ENCODE assay signal across 34 cellular contexts in genomic region chr12:92794814-92795213, GRCh38.
DNase-seq lines count a peak whose midpoint lies in the region; ATAC-seq, FAIRE-seq and TF ChIP-seq lines count a peak whose summit lies in the region.
"Had no signal": no experiment of that assay in that cellular context is flagged by ENCODE, and none has a peak within 500 bp of the region (broad histone marks: within the 10 kb centered on the region; RNA-seq: fewer than 3 reads in every experiment).

No MANE protein-coding gene starts in this region.

- no peak overlapping the region for H3K14ac ChIP-seq in IMR-90 (replicated peaks; ENCODE audit: low read depth, low read length)

- H3K4me3 ChIP-seq in IMR-90 (ENCODE audit: insufficient read depth, low read depth, low read length): no peak overlapping the region
- no peak overlapping the region for H3K4me3 ChIP-seq in K562
- H3K4me3 ChIP-seq: A549; BLaER1; BLaER1 treated with 17β-estradiol and CSF1 and Interleukin-3, amounts not matched to agents 10 nM and 100 nM had no signal

- H4K20me1 ChIP-seq in IMR-90 (ENCODE audit: insufficient read depth, low read length) (no peaks in the 10 kb centered on the region), K562 (replicated peaks; ENCODE audit: control insufficient read depth, insufficient read depth, low read length) (no peaks in the 10 kb centered on the region)
- H4K20me1 ChIP-seq: BLaER1; BLaER1 treated with 17β-estradiol and CSF1 and Interleukin-3, amounts not matched to agents 10 nM and 100 nM had no signal

- H2AK5ac ChIP-seq in IMR-90 (ENCODE audit: low read depth, low read length): no peak overlapping the region

- H3K27ac ChIP-seq in IMR-90 (ENCODE audit: insufficient read depth, low read length) (no peak overlapping the region), K562 (ENCODE audit: extremely low read depth, low read depth, low read length) (no peak overlapping the region)
- H3K27ac ChIP-seq: 22Rv1; A549; BLaER1; BLaER1 treated with 17β-estradiol and CSF1 and Interleukin-3, amounts not matched to agents 10 nM and 100 nM; C4-2B had no signal

- TF ChIP-seq EP300 in K562 (IDR thresholded peaks at IDR 0.05; ENCODE audit: low read length): no peak

- H3K23ac ChIP-seq in IMR-90 (ENCODE audit: low read depth, low read length): no peak overlapping the region

- BruUV-seq in IMR-90 (replicated peaks; lab: Mats Ljungman, UMichigan) (no TSS peak), K562 (replicated peaks; lab: Mats Ljungman, UMichigan) (no TSS peak)

- H4K5ac ChIP-seq in IMR-90 (ENCODE audit: low read depth, low read length): no peak overlapping the region

- no peak for TF ChIP-seq CTCF in IMR-90 (conservative IDR thresholded peaks at IDR 0.05; ENCODE audit: low read depth, low read length)
- TF ChIP-seq CTCF in K562 (IDR thresholded peaks at IDR 0.05 in 2 of 3, conservative IDR thresholded peaks at IDR 0.05 in 1 of 3; ENCODE audit: insufficient read depth in 2 of 3, low read depth in 1 of 3, low read length in 3 of 3): no peak

- peaks cover 16% of the 10 kb centered on the region for H3K9me3 Mint-ChIP-seq in activated naive CD4-positive, alpha-beta T cell treated with anti-CD3 and anti-CD28 coated beads, Interleukin-2, amount 50 U/mL, for 24 hours

- no peak overlapping the region for H3K4ac ChIP-seq in IMR-90 (ENCODE audit: low read depth, low read length)

- H3K4me1 Mint-ChIP-seq in activated naive CD4-positive, alpha-beta T cell treated with anti-CD3 and anti-CD28 coated beads, Interleukin-2, amount 50 U/mL, for 24 hours: peaks cover 33% of the 10 kb centered on the region
- H3K4me1 Mint-ChIP-seq: B cell had no signal

- H3K4me1 ChIP-seq in IMR-90 (ENCODE audit: control insufficient read depth, insufficient read depth, low read length) (no peaks in the 10 kb centered on the region), K562 (replicated peaks in 1 of 2; ENCODE audit: control insufficient read depth in 2 of 2, insufficient read depth in 2 of 2, low read length in 2 of 2) (no peaks in the 10 kb centered on the region)
- H3K4me1 ChIP-seq: A549; BE2C; BLaER1; BLaER1 treated with 17β-estradiol and CSF1 and Interleukin-3, amounts not matched to agents 10 nM and 100 nM; Caco-2 had no signal

- no peak for FAIRE-seq in K562 (lab: Jason Lieb, UNC)
- FAIRE-seq: A204.1, A549 had no signal

- TF ChIP-seq RAD21 in IMR-90 (IDR thresholded peaks at IDR 0.05; ENCODE audit: low read length) (no peak), K562 (CRISPR knock-in tag; conservative IDR thresholded peaks at IDR 0.05 in 1 of 2, IDR thresholded peaks at IDR 0.05 in 1 of 2) (no peak)

- intact Hi-C loops in IMR-90 (cut with micrococcal nuclease) (no loop called here), K562 (cut with micrococcal nuclease) (no loop called here)

- no peaks in the 10 kb centered on the region for H3K9me3 ChIP-seq in IMR-90 (ENCODE audit: control insufficient read depth, insufficient read depth, low read length)
- no peaks in the 10 kb centered on the region for H3K9me3 ChIP-seq in K562 (replicated peaks; ENCODE audit: control insufficient read depth, insufficient read depth, low read depth, low read length)
- H3K9me3 ChIP-seq: A549, BE2C, Caco-2 had no signal

- H3K36me3 ChIP-seq in IMR-90 (ENCODE audit: control insufficient read depth, insufficient read depth, low read length) (peaks cover 2% of the 10 kb centered on the region), K562 (ENCODE audit: control insufficient read depth, insufficient read depth, low read length) (peaks cover 21% of the 10 kb centered on the region; the same call in 2 of the 3 replicates)
- H3K36me3 ChIP-seq: BE2C had no signal

- H3K4me3 Mint-ChIP-seq in activated naive CD4-positive, alpha-beta T cell treated with anti-CD3 and anti-CD28 coated beads, Interleukin-2, amount 50 U/mL, for 24 hours: no peak overlapping the region
- H3K4me3 Mint-ChIP-seq: B cell; CD14-positive monocyte; CD4-positive, alpha-beta memory T cell; CD4-positive, alpha-beta T cell; CD4-positive, CD25-positive, alpha-beta regulatory T cell; CD8-positive, alpha-beta memory T cell; CD8-positive, alpha-beta T cell had no signal

- H2BK15ac ChIP-seq in IMR-90 (ENCODE audit: low read depth, low read length): no peak overlapping the region

- no peak overlapping the region for H2AK9ac ChIP-seq in IMR-90 (replicated peaks; ENCODE audit: low read depth, low read length, poor library complexity)

- H2BK20ac ChIP-seq in IMR-90 (ENCODE audit: low read depth, low read length): no peak overlapping the region

- CTCF ChIA-PET in IMR-90 (lab: Yijun Ruan, JAX) (interaction anchor here (0.6 to 1.7 kb wide), 2 partner anchors 10 to 455 kb away, joined by 4 to 8 read pairs; no protein-coding TSS in a partner anchor), K562 (lab: Yijun Ruan, JAX; ENCODE audit: low intra/inter-chr PET ratio) (no interaction called here)

- in situ Hi-C loops in IMR-90 (cut with MboI; ENCODE audit: low sequenced_read_pairs) (loop anchor here (25.0 kb wide), 1 partner anchor 617 kb away; no protein-coding TSS in a partner anchor), K562 (cut with MboI) (loop anchor here (25.0 kb wide), 2 partner anchors 617 to 1317 kb away; no protein-coding TSS in a partner anchor)

- H3K9me1 ChIP-seq in IMR-90 (ENCODE audit: insufficient read depth, low read length): no peaks in the 10 kb centered on the region
- H3K9me1 ChIP-seq in K562 (ENCODE audit: control insufficient read depth, insufficient read depth, low read length): no peaks in the 10 kb centered on the region

- H2AFZ ChIP-seq in IMR-90 (replicated peaks; ENCODE audit: low read length, poor library complexity) (no peak overlapping the region), K562 (ENCODE audit: low read depth, low read length) (no peak overlapping the region)

- POLR2A ChIA-PET in IMR-90 (lab: Charles Lee; ENCODE audit: unreplicated experiment): no interaction called here
- POLR2A ChIA-PET in K562 (lab: Yijun Ruan, JAX): no interaction called here

- H3K36me3 Mint-ChIP-seq in activated naive CD4-positive, alpha-beta T cell treated with anti-CD3 and anti-CD28 coated beads, Interleukin-2, amount 50 U/mL, for 24 hours: peaks cover 60% of the 10 kb centered on the region

- H3K27me3 ChIP-seq in IMR-90 (ENCODE audit: control insufficient read depth, insufficient read depth, low read length) (no peaks in the 10 kb centered on the region), K562 (ENCODE audit: control insufficient read depth in 2 of 2, insufficient read depth in 2 of 2, low read length in 2 of 2) (no peaks in the 10 kb centered on the region)
- H3K27me3 ChIP-seq: BE2C; BLaER1; BLaER1 treated with 17β-estradiol and CSF1 and Interleukin-3, amounts not matched to agents 10 nM and 100 nM had no signal

- H2BK5ac ChIP-seq in IMR-90 (ENCODE audit: low read depth, low read length, poor library complexity, severe bottlenecking): no peak overlapping the region

- H3K79me1 ChIP-seq in IMR-90 (ENCODE audit: low read depth in 1 of 2, low read length in 2 of 2): peaks cover 0 to 5% of the 10 kb centered on the region in 2 experiments; a peak in 1 of 4 replicates

- no peak overlapping the region for H4K91ac ChIP-seq in IMR-90 (ENCODE audit: insufficient read depth, low read depth, low read length)

- H4K8ac ChIP-seq in IMR-90 (ENCODE audit: low read depth in 2 of 2, low read length in 2 of 2): no peak overlapping the region

- H3K4me2 ChIP-seq in IMR-90 (ENCODE audit: low read depth, low read length) (no peak overlapping the region), K562 (ENCODE audit: insufficient read depth, low read length) (no peak overlapping the region)
- H3K4me2 ChIP-seq: A549; BLaER1; BLaER1 treated with 17β-estradiol and CSF1 and Interleukin-3, amounts not matched to agents 10 nM and 100 nM had no signal

- ATAC-seq in IMR-90 (ENCODE audit: low read depth) (no peak), K562 (no peak), GM21576 (IDR thresholded peaks at IDR 0.05; ENCODE audit: unreplicated experiment) (no peak), HG03457 (IDR thresholded peaks at IDR 0.05; ENCODE audit: unreplicated experiment) (no peak)
- ATAC-seq: A549; CD8-positive, alpha-beta T cell had no signal

- no peaks in the 10 kb centered on the region for H3K79me2 ChIP-seq in K562 (ENCODE audit: control insufficient read depth, insufficient read depth, low read length)

- DNase-seq in activated naive CD4-positive, alpha-beta T cell treated with anti-CD3 and anti-CD28 coated beads, Interleukin-2, amount 50 U/mL, for 16 hours: no peak
- DNase-seq in IMR-90 (no peak), K562 (ENCODE audit: extremely low read depth in 1 of 4, low spot score in 3 of 4) (no peak)
- DNase-seq: 8988T; ACHN; AML-193; BE2C; C1 segment of cervical spinal cord; Caco-2; Calu3; CD4-positive, alpha-beta memory T cell; CD4-positive, alpha-beta T cell; CD4-positive, CD25-positive, alpha-beta regulatory T cell; CD8-positive, alpha-beta memory T cell; CD8-positive, alpha-beta T cell; COR-L47; DMS 273 treated with DMSO at 0.1 percent for 48 hours; DMS153; DMS53; DMS79; DMS79 treated with DMSO at 0.1 percent for 48 hours; DND-41; EL had no signal

- H3K18ac ChIP-seq in IMR-90 (ENCODE audit: low read depth, low read length): no peak overlapping the region

- H3K27me3 Mint-ChIP-seq in activated naive CD4-positive, alpha-beta T cell treated with anti-CD3 and anti-CD28 coated beads, Interleukin-2, amount 50 U/mL, for 24 hours: no peaks in the 10 kb centered on the region
- H3K27me3 Mint-ChIP-seq: B cell; CD4-positive, alpha-beta memory T cell; CD4-positive, alpha-beta T cell; CD4-positive, CD25-positive, alpha-beta regulatory T cell; CD8-positive, alpha-beta memory T cell had no signal

- no peak overlapping the region for H3K9ac ChIP-seq in IMR-90 (ENCODE audit: low read depth, low read length)
- no peak overlapping the region for H3K9ac ChIP-seq in K562 (ENCODE audit: insufficient read depth in 1 of 2, low read depth in 2 of 2, low read length in 2 of 2)
- H3K9ac ChIP-seq: BLaER1; BLaER1 treated with 17β-estradiol and CSF1 and Interleukin-3, amounts not matched to agents 10 nM and 100 nM had no signal

- H3K27ac Mint-ChIP-seq in activated naive CD4-positive, alpha-beta T cell treated with anti-CD3 and anti-CD28 coated beads, Interleukin-2, amount 50 U/mL, for 24 hours: peak overlapping the region; percentile 19
- H3K27ac Mint-ChIP-seq: B cell; CD14-positive monocyte; CD4-positive, alpha-beta memory T cell; CD4-positive, alpha-beta T cell; CD4-positive, CD25-positive, alpha-beta regulatory T cell; CD8-positive, alpha-beta T cell had no signal

- H2BK120ac ChIP-seq in IMR-90 (ENCODE audit: low read depth, low read length): no peak overlapping the region

- dilution Hi-C loops in IMR-90 (cut with HindIII; ENCODE audit: low sequenced_read_pairs, unreplicated experiment): no loop called here

- no peak overlapping the region for H3K56ac ChIP-seq in IMR-90 (ENCODE audit: extremely low read depth, insufficient read depth, low read length)

- TF ChIP-seq POLR2A in IMR-90 (IDR thresholded peaks at IDR 0.05; ENCODE audit: low read depth, low read length): no peak
- no peak for TF ChIP-seq POLR2A in K562 (conservative IDR thresholded peaks at IDR 0.05)

TF ChIP-seq in IMR-90, 13 proteins besides CTCF, POLR2A, EP300 and RAD21 (continues in another document):
- TF ChIP-seq RFX5 (IDR thresholded peaks at IDR 0.05; ENCODE audit: low read depth, low read length) (no peak), SMC3 (IDR thresholded peaks at IDR 0.05; ENCODE audit: low read depth, low read length) (no peak)
